ENCODE assay signal across 1 cellular context in the genomic region with DNA sequence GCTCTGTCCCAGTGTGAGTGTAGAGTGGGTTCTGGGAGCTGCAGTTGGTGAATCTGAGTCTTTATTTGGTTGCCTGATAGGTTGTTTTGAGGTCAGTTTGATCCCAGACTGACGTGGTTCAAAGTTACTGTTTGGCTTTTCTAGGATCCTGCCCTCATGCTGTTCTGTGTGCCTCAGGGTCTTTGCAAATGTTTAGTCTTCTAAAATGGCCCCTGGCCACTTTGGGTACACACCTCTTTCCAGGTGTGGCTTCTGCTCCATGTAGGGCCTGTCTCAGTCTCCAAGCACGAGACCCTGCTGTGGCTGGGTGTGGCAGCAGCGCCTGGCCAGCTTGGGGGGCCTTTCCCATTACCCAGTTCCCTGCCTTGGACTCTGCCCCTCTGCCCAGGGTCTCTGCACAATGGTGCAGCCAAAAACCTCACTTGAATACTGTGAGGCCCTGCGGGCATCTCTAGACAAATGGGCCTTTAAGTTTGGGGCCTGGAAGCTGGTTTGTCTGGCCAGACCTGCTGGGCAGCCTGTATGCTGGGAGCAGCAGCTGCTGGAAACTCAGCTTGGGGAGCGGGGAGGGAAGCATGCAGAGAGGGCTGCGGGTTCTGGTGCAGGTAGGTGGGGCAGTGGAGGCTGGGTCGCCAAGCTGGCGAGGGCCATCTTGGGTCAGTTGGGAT.
TF ChIP-seq lines count a peak whose summit lies in the region.

No MANE protein-coding gene starts in this region.

TF ChIP-seq in HepG2, 621 proteins besides CTCF, POLR2A, EP300 and RAD21:
- TF ChIP-seq HNRNPL (IDR thresholded peaks at IDR 0.05; ENCODE audit: low read depth, low read length) (peak; percentile 70; the same call in 1 of the 2 replicates), ZNF180 (CRISPR knock-in tag; IDR thresholded peaks at IDR 0.05; ENCODE audit: borderline replicate concordance, low read depth) (no peak), BCL6 (CRISPR knock-in tag; IDR thresholded peaks at IDR 0.05) (0 out of 2 replicates have a peak, but pooled peaks have one; percentile 12), TEAD3 (CRISPR knock-in tag; optimal IDR thresholded peaks at IDR 0.05; ENCODE audit: borderline replicate concordance) (peak; percentile 10), ZNF614 (CRISPR knock-in tag; IDR thresholded peaks at IDR 0.05; ENCODE audit: borderline replicate concordance) (no peak), HNF4A (CRISPR knock-in tag; IDR thresholded peaks at IDR 0.05) (peak; percentile 14; the same call in 1 of the 2 replicates)
- TF ChIP-seq, protein P1, sequence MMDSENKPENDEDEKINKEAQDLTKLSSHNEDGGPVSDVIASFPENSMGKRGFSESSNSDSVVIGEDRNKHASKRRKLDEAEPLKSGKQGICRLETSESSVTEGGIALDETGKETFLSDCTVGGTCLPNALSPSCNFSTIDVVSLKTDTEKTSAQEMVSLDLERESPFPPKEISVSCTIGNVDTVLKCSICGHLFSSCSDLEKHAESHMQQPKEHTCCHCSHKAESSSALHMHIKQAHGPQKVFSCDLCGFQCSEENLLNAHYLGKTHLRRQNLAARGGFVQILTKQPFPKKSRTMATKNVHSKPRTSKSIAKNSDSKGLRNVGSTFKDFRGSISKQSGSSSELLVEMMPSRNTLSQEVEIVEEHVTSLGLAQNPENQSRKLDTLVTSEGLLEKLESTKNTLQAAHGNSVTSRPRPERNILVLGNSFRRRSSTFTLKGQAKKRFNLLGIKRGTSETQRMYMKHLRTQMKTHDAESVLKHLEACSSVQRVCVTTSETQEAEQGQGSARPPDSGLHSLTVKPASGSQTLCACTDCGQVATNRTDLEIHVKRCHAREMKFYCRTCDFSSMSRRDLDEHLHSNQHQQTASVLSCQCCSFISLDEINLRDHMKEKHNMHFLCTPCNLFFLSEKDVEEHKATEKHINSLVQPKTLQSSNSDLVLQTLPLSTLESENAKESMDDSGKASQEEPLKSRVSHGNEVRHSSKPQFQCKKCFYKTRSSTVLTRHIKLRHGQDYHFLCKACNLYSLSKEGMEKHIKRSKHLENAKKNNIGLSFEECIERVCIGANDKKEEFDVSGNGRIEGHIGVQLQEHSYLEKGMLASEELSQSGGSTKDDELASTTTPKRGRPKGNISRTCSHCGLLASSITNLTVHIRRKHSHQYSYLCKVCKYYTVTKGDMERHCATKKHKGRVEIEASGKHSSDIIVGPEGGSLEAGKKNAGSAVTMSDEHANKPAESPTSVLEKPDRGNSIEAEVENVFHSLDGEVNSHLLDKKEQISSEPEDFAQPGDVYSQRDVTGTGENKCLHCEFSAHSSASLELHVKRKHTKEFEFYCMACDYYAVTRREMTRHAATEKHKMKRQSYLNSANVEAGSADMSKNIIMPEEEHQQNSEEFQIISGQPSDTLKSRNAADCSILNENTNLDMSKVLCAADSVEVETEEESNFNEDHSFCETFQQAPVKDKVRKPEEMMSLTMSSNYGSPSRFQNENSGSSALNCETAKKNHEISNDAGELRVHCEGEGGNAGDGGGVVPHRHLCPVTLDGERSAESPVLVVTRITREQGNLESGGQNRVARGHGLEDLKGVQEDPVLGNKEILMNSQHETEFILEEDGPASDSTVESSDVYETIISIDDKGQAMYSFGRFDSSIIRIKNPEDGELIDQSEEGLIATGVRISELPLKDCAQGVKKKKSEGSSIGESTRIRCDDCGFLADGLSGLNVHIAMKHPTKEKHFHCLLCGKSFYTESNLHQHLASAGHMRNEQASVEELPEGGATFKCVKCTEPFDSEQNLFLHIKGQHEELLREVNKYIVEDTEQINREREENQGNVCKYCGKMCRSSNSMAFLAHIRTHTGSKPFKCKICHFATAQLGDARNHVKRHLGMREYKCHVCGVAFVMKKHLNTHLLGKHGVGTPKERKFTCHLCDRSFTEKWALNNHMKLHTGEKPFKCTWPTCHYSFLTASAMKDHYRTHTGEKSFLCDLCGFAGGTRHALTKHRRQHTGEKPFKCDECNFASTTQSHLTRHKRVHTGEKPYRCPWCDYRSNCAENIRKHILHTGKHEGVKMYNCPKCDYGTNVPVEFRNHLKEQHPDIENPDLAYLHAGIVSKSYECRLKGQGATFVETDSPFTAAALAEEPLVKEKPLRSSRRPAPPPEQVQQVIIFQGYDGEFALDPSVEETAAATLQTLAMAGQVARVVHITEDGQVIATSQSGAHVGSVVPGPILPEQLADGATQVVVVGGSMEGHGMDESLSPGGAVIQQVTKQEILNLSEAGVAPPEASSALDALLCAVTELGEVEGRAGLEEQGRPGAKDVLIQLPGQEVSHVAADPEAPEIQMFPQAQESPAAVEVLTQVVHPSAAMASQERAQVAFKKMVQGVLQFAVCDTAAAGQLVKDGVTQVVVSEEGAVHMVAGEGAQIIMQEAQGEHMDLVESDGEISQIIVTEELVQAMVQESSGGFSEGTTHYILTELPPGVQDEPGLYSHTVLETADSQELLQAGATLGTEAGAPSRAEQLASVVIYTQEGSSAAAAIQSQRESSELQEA (CRISPR knock-in tag; IDR thresholded peaks at IDR 0.05; ENCODE audit: not compliant biosample characterization) = peak; percentile 28
- TF ChIP-seq, protein P2, sequence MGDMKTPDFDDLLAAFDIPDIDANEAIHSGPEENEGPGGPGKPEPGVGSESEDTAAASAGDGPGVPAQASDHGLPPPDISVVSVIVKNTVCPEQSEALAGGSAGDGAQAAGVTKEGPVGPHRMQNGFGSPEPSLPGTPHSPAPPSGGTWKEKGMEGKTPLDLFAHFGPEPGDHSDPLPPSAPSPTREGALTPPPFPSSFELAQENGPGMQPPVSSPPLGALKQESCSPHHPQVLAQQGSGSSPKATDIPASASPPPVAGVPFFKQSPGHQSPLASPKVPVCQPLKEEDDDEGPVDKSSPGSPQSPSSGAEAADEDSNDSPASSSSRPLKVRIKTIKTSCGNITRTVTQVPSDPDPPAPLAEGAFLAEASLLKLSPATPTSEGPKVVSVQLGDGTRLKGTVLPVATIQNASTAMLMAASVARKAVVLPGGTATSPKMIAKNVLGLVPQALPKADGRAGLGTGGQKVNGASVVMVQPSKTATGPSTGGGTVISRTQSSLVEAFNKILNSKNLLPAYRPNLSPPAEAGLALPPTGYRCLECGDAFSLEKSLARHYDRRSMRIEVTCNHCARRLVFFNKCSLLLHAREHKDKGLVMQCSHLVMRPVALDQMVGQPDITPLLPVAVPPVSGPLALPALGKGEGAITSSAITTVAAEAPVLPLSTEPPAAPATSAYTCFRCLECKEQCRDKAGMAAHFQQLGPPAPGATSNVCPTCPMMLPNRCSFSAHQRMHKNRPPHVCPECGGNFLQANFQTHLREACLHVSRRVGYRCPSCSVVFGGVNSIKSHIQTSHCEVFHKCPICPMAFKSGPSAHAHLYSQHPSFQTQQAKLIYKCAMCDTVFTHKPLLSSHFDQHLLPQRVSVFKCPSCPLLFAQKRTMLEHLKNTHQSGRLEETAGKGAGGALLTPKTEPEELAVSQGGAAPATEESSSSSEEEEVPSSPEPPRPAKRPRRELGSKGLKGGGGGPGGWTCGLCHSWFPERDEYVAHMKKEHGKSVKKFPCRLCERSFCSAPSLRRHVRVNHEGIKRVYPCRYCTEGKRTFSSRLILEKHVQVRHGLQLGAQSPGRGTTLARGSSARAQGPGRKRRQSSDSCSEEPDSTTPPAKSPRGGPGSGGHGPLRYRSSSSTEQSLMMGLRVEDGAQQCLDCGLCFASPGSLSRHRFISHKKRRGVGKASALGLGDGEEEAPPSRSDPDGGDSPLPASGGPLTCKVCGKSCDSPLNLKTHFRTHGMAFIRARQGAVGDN (CRISPR knock-in tag; IDR thresholded peaks at IDR 0.05) = peak; percentile 68
